8 cellular contexts compared by ENCODE assay signal in genomic region chrX:150365953-150366911, GRCh38. TPM values are rescaled to one million over a fixed set of nuclear protein-coding genes. Genes with fewer than 3 reads are reported as not detected.
DNase-seq lines count a peak whose midpoint lies in the region; ATAC-seq, FAIRE-seq and TF ChIP-seq lines count a peak whose summit lies in the region.

No MANE protein-coding gene starts in this region.

- FAIRE-seq in endothelial cell of umbilical vein (lab: Jason Lieb, UNC): peak; percentile 87

- CTCF ChIA-PET in SK-N-SH (lab: Yijun Ruan, JAX): interaction anchor here (0.6 to 4.8 kb wide), 15 partner anchors 10 to 404 kb away, joined by 3 to 18 read pairs (median 3); no protein-coding TSS in a partner anchor
- CTCF ChIA-PET in T-cell (lab: Charles Lee): interaction anchor here in 1 of 2 donors (0.9 kb wide), 1 partner anchor 44 kb away, joined by 4 read pairs; no protein-coding TSS in a partner anchor
- CTCF ChIA-PET in endothelial cell of umbilical vein (lab: Charles Lee): interaction anchor here (0.7 to 5.0 kb wide), 18 partner anchors 59 to 427 kb away, joined by 3 to 24 read pairs (median 5); partner anchors contain the start of genes EOLA2 and MTM1

- intact Hi-C loops in endothelial cell of umbilical vein (cut with micrococcal nuclease): loop anchor here (1.0 to 10.0 kb wide), 10 partner anchors 81 to 331 kb away; partner anchors contain the start of gene MTM1
- intact Hi-C loops in mucosa of descending colon (cut with DNase I, micrococcal nuclease): no loop called here

- WGBS in SK-N-SH (ENCODE audit: low lambda C conversion rate): 54% methylated on average over 24 of the region's 24 CpGs
- WGBS in upper lobe of left lung, 2 donors: 6 to 36% methylated on average over 24 of the region's 24 CpGs

- H3K79me2 ChIP-seq in SK-N-SH (ENCODE audit: insufficient read depth): peaks cover 65% of the 10 kb centered on the region
- H3K79me2 ChIP-seq in endothelial cell of umbilical vein (ENCODE audit: control insufficient read depth, insufficient read depth, low read length): no peaks in the 10 kb centered on the region

- POLR2A ChIA-PET in SK-N-SH (lab: Yijun Ruan, JAX) (no interaction called here), T-cell (lab: Charles Lee) (interaction anchor here in 1 of 2 donors (0.6 kb wide), 1 partner anchor 11 kb away, joined by 7 read pairs; no protein-coding TSS in a partner anchor), endothelial cell of umbilical vein (lab: Charles Lee) (no interaction called here)

- no peaks in the 10 kb centered on the region for H3K9me2 ChIP-seq in SK-N-SH

- peaks cover 6% of the 10 kb centered on the region for H3F3A ChIP-seq in SK-N-SH (replicated peaks; ENCODE audit: insufficient read depth)

- TF ChIP-seq EP300 in SK-N-SH (IDR thresholded peaks at IDR 0.05; ENCODE audit: borderline replicate concordance in 1 of 2, low read depth in 1 of 2, low read length in 1 of 2) (no peak), upper lobe of left lung (IDR thresholded peaks at IDR 0.05) (no peak)

- no peak for TF ChIP-seq RAD21 in SK-N-SH (IDR thresholded peaks at IDR 0.05; ENCODE audit: low read length)

- dilution Hi-C loops in endothelial cell of umbilical vein (cut with MboI; ENCODE audit: extremely low pct_ligation_motif_present, low sequenced_read_pairs): no loop called here

- peaks cover 3 to 6% of the 10 kb centered on the region in 2 donors for H3K27me3 Mint-ChIP-seq in T-cell

- DNase-seq in SK-N-SH (no peak), T-cell (no peak), endothelial cell of umbilical vein (ENCODE audit: low read depth, low spot score) (peak; percentile 56), mucosa of descending colon (peak in 2 of 3 donors; percentile 30 to 42), upper lobe of left lung (peak in 1 of 2 donors; percentile 47), COLO829 (ENCODE audit: low spot score) (no peak)

- peaks cover 0 to 14% of the 10 kb centered on the region in 2 experiments; a peak in 1 of 4 replicates for H3K4me1 ChIP-seq in SK-N-SH (ENCODE audit: control insufficient read depth in 1 of 2, insufficient read depth in 2 of 2, low read depth in 1 of 2, low read length in 1 of 2)
- peaks cover 13% of the 10 kb centered on the region for H3K4me1 ChIP-seq in endothelial cell of umbilical vein (ENCODE audit: control insufficient read depth, extremely low read depth, insufficient read depth, low read length)
- H3K4me1 ChIP-seq in mucosa of descending colon (ENCODE audit: low read depth): peaks cover 14% of the 10 kb centered on the region
- H3K4me1 ChIP-seq in upper lobe of left lung: peaks cover 3 to 31% (median 9%) of the 10 kb centered on the region in 4 donors

- no peaks in the 10 kb centered on the region for H3K9me1 ChIP-seq in endothelial cell of umbilical vein (replicated peaks; ENCODE audit: control insufficient read depth, extremely low read depth, insufficient read depth, low read length)

- H3K9ac ChIP-seq in SK-N-SH: no peak overlapping the region; the same call in 1 of the 2 replicates
- H3K9ac ChIP-seq in endothelial cell of umbilical vein (replicated peaks; ENCODE audit: extremely low read depth, insufficient read depth, low read length): peak overlapping the region; percentile 61

- H3K27ac Mint-ChIP-seq in T-cell: peak overlapping the region in 1 of 2 donors; percentile 23

- H4K20me1 ChIP-seq in SK-N-SH (ENCODE audit: insufficient read depth) (no peaks in the 10 kb centered on the region), endothelial cell of umbilical vein (replicated peaks; ENCODE audit: control insufficient read depth, extremely low read depth, insufficient read depth, low read length) (no peaks in the 10 kb centered on the region)

- peak overlapping the region; percentile 79 to 84 (median 83) for H3K4me3 Mint-ChIP-seq in T-cell

- no TSS peak for BruUV-seq in endothelial cell of umbilical vein (replicated peaks; lab: Mats Ljungman, UMichigan)

- TF ChIP-seq CTCF in SK-N-SH (IDR thresholded peaks at IDR 0.05): no peak
- TF ChIP-seq CTCF in endothelial cell of umbilical vein (IDR thresholded peaks at IDR 0.05; ENCODE audit: extremely low read depth in 1 of 2, insufficient read depth in 1 of 2, low read depth in 1 of 2, low read length in 2 of 2): peak in 1 of 2 donors; percentile 14
- no peak for TF ChIP-seq CTCF in mucosa of descending colon (IDR thresholded peaks at IDR 0.05)
- no peak for TF ChIP-seq CTCF in upper lobe of left lung (IDR thresholded peaks at IDR 0.05)

- H3K4me3 ChIP-seq in SK-N-SH (ENCODE audit: low read depth in 2 of 2, low read length in 1 of 2) (peak overlapping the region; percentile 43 to 58; a peak in 2 of 4 replicates), endothelial cell of umbilical vein (replicated peaks in 1 of 3; ENCODE audit: insufficient read depth in 1 of 3, low read depth in 1 of 3, low read length in 3 of 3) (peak overlapping the region; percentile 46 to 78 (median 66)), mucosa of descending colon (no peak overlapping the region), upper lobe of left lung (peak overlapping the region in 3 of 4 donors; percentile 44 to 67 (median 59))

- H3K9me3 Mint-ChIP-seq in T-cell: no peaks in the 10 kb centered on the region

- H3K9me3 ChIP-seq in SK-N-SH (no peaks in the 10 kb centered on the region), endothelial cell of umbilical vein (replicated peaks; ENCODE audit: control insufficient read depth, insufficient read depth, low read length) (no peaks in the 10 kb centered on the region), mucosa of descending colon (no peaks in the 10 kb centered on the region), upper lobe of left lung (no peaks in the 10 kb centered on the region)

- H2AFZ ChIP-seq in SK-N-SH (ENCODE audit: low read depth): 0 out of 2 replicates have a peak overlapping the region, but pooled peaks have one; percentile 29
- H2AFZ ChIP-seq in endothelial cell of umbilical vein (ENCODE audit: low read depth, low read length): peak overlapping the region; percentile 93

- peaks cover 16 to 24% (median 21%) of the 10 kb centered on the region in 3 donors for H3K4me1 Mint-ChIP-seq in T-cell

- H3K27ac ChIP-seq in SK-N-SH (ENCODE audit: low read depth in 2 of 2, low read length in 1 of 2) (peak overlapping the region in 1 of 2 experiments; percentile 65; a peak in 2 of 4 replicates), endothelial cell of umbilical vein (ENCODE audit: insufficient read depth, low read depth, low read length) (peak overlapping the region; percentile 58), upper lobe of left lung (peak overlapping the region; percentile 75 to 85 (median 84))

- ATAC-seq in SK-N-SH treated with all-trans-retinoic acid at 6 μM for 48 hours (no peak), T-cell (replicated peaks in 1 of 4) (no peak), mucosa of descending colon (no peak), upper lobe of left lung (ENCODE audit: low FRiP score in 2 of 2) (peak in 1 of 2 donors; percentile 51), GM19397 (IDR thresholded peaks at IDR 0.05; ENCODE audit: unreplicated experiment) (no peak)

- no peaks in the 10 kb centered on the region; the same call in 1 of the 2 replicates for H3K27me3 ChIP-seq in SK-N-SH (ENCODE audit: insufficient read depth)
- H3K27me3 ChIP-seq in endothelial cell of umbilical vein (ENCODE audit: control insufficient read depth in 2 of 2, insufficient read depth in 2 of 2, low read length in 2 of 2): peaks cover 7 to 11% of the 10 kb centered on the region in 2 experiments
- H3K27me3 ChIP-seq in upper lobe of left lung: peaks cover 0 to 16% (median 0%) of the 10 kb centered on the region in 4 donors

- H3K36me3 ChIP-seq in SK-N-SH (replicated peaks in 1 of 2; ENCODE audit: control insufficient read depth in 1 of 2, insufficient read depth in 2 of 2, low read length in 1 of 2): no peaks in the 10 kb centered on the region
- H3K36me3 ChIP-seq in endothelial cell of umbilical vein (ENCODE audit: control insufficient read depth in 2 of 2, extremely low read depth in 1 of 2, insufficient read depth in 2 of 2, low read length in 2 of 2): no peaks in the 10 kb centered on the region
- no peaks in the 10 kb centered on the region for H3K36me3 ChIP-seq in mucosa of descending colon (ENCODE audit: low read depth)
- H3K36me3 ChIP-seq in upper lobe of left lung: no peaks in the 10 kb centered on the region

- H3K36me3 Mint-ChIP-seq in T-cell: no peaks in the 10 kb centered on the region

- peak overlapping the region; percentile 68 for H3K4me2 ChIP-seq in SK-N-SH
- peak overlapping the region; percentile 91 for H3K4me2 ChIP-seq in endothelial cell of umbilical vein (ENCODE audit: insufficient read depth, low read length)

- TF ChIP-seq POLR2A in endothelial cell of umbilical vein (IDR thresholded peaks at IDR 0.05; ENCODE audit: low read depth, low read length) (no peak), upper lobe of left lung (IDR thresholded peaks at IDR 0.05) (no peak)

TF ChIP-seq in SK-N-SH, 30 proteins besides CTCF, POLR2A, EP300 and RAD21 (continues in another document):
- no peak for TF ChIP-seq RCOR1 (IDR thresholded peaks at IDR 0.05; ENCODE audit: low read length)
- no peak for TF ChIP-seq FOXM1 (IDR thresholded peaks at IDR 0.05; ENCODE audit: low read depth)
- TF ChIP-seq SMC3 (IDR thresholded peaks at IDR 0.05; ENCODE audit: low read depth, low read length): no peak

TF ChIP-seq in SK-N-SH treated with all-trans-retinoic acid at 6 μM for 48 hours, 23 proteins besides CTCF, POLR2A, EP300 and RAD21 (continues in another document):
- TF ChIP-seq ZC3H10 (CRISPR knock-in tag; IDR thresholded peaks at IDR 0.05): no peak
- TF ChIP-seq GLIS3 (CRISPR knock-in tag; IDR thresholded peaks at IDR 0.05): no peak
- no peak for TF ChIP-seq CSDC2 (CRISPR knock-in tag; IDR thresholded peaks at IDR 0.05)
- no peak for TF ChIP-seq SNAI2 (CRISPR knock-in tag; IDR thresholded peaks at IDR 0.05)

TF ChIP-seq in endothelial cell of umbilical vein, 7 proteins besides CTCF, POLR2A, EP300 and RAD21 (continues in another document):
- TF ChIP-seq FOS (IDR thresholded peaks at IDR 0.05; ENCODE audit: borderline replicate concordance, insufficient read depth, low read length) (no peak), GATA2 (IDR thresholded peaks at IDR 0.05; ENCODE audit: insufficient read depth, insufficient read length, low read depth, low read length) (no peak)

RNA-seq across cellular contexts. Expression of gene MAMLD1, which starts 3.1 kb away (rescaled TPM):
- polyA plus RNA-seq in SK-N-SH (2012; rRNA removed) (2.9 and 4.4 TPM in 2 replicates), endothelial cell of umbilical vein (2.5 and 2.8 TPM in 2 replicates)
- 2.8 and 2.9 TPM in 2 replicates for polyA plus RNA-seq in SK-N-SH (2012; cell fraction: cytosol; rRNA removed)
- 20.1 and 20.2 TPM in 2 replicates for polyA plus RNA-seq in SK-N-SH (2012; cell fraction: nucleus; rRNA removed)
- total RNA-seq in T-cell (1 to 10 TPM in 4 of 5 donors, under 1 TPM in 1; 0.92 to 2.1 (median 1.6) TPM), endothelial cell of umbilical vein (5.6 and 5.7 TPM in 2 replicates), mucosa of descending colon (1 to 10 TPM in 2 of 3 donors, under 1 TPM in 1; 0.69 to 4.5 (median 1.0) TPM), upper lobe of left lung (1 to 10 TPM; 1.1 to 7.8 (median 3.7) TPM)
- 1.6 TPM in 2 replicates for polyA plus RNA-seq in endothelial cell of umbilical vein (2011; cell fraction: cytosol; rRNA removed)
- polyA plus RNA-seq in endothelial cell of umbilical vein (2011; cell fraction: nucleus; rRNA removed): 8.5 and 9.0 TPM in 2 replicates
- 1.7 TPM in 2 replicates for polyA plus RNA-seq in endothelial cell of umbilical vein (2012)
- polyA minus RNA-seq in endothelial cell of umbilical vein: 1.6 and 1.9 TPM in 2 replicates
- polyA minus RNA-seq in endothelial cell of umbilical vein (2011; cell fraction: cytosol; rRNA and poly(A)+ RNA removed): 3.2 TPM
- 3.6 and 5.0 TPM in 2 replicates for polyA minus RNA-seq in endothelial cell of umbilical vein (2011; cell fraction: nucleus; rRNA and poly(A)+ RNA removed)

Comparison
In these comparisons a context has a peak if more than half of its experiments do, and no peak if none do; other contexts are left out.
1. DNase-seq: peak in endothelial cell of umbilical vein (single experiment) and mucosa of descending colon (2 of 3); none in SK-N-SH (single experiment), T-cell (0 of 34) and COLO829 (single experiment).